15 cellular contexts compared by ENCODE assay signal in the genomic region with DNA sequence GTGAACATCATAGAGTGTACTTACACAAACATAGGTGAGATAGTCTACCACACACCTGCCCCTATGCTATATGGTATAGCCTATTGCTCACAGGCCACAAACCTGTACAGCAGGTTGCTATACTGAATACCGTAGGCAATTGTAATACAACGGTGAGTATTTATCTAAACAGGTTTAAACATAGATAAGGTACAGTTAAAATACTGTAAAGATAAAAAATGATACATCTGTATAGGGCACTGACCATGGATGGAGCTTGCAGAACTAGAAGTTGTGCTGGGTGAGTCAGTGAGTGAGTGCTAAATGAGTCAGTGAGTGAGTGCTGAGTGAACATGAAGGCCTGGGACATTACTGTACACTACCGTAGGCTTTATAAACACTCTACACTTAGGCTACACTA.
A peak's percentile ranks its signal among the peaks of the same experiment; 100 is the strongest.
DNase-seq lines count a peak whose midpoint lies in the region; ATAC-seq and TF ChIP-seq lines count a peak whose summit lies in the region.
"Had no signal": no experiment of that assay in that cellular context is flagged by ENCODE, and none has a peak within 500 bp of the region (broad histone marks: within the 10 kb centered on the region; RNA-seq: fewer than 3 reads in every experiment).

No MANE protein-coding gene starts in this region.

- peaks cover 5% of the 10 kb centered on the region for H3K4me1 Mint-ChIP-seq in activated T-cell treated with anti-CD3 and anti-CD28 coated beads, Interleukin-2, amount 50 U/mL, for 72 hours (ENCODE audit: low read depth)
- H3K4me1 Mint-ChIP-seq: central memory CD8-positive, alpha-beta T cell had no signal

- POLR2A ChIA-PET in GM10248 (lab: Yijun Ruan, JAX), result no interaction called here

- TF ChIP-seq CTCF in astrocyte of the spinal cord (IDR thresholded peaks at IDR 0.05; ENCODE audit: low read depth, low read length), result no peak
- no peak for TF ChIP-seq CTCF in foreskin fibroblast (IDR thresholded peaks at IDR 0.05; ENCODE audit: low read depth, low read length)
- TF ChIP-seq CTCF in GM10248 (IDR thresholded peaks at IDR 0.05; ENCODE audit: control extremely low read depth, extremely low read depth, low read depth, missing control alignments), result no peak

- ATAC-seq in activated T-cell treated with anti-CD3 and anti-CD28 coated beads, Interleukin-2, amount 50 U/mL, for 72 hours (replicated peaks in 1 of 2), result peak; percentile 71 to 77

- H3K4me3 ChIP-seq in astrocyte of the spinal cord (ENCODE audit: low read depth, low read length), result no peak overlapping the region
- H3K4me3 ChIP-seq in foreskin fibroblast (ENCODE audit: low read depth in 1 of 2, low read length in 2 of 2), result no peak overlapping the region
- H3K4me3 ChIP-seq: Peyer's patch had no signal

- CTCF ChIA-PET in GM10248 (lab: Yijun Ruan, JAX), result interaction anchor here (1.4 kb wide), 1 partner anchor 10 kb away, joined by 5 read pairs; no protein-coding TSS in a partner anchor

- peaks cover 8% of the 10 kb centered on the region for H3K27me3 Mint-ChIP-seq in activated T-cell treated with anti-CD3 and anti-CD28 coated beads, Interleukin-2, amount 50 U/mL, for 72 hours (ENCODE audit: low read depth)

- in situ Hi-C loops in astrocyte of the spinal cord (cut with HindIII; ENCODE audit: low sequenced_read_pairs), result no loop called here

- no peak for DNase-seq in activated T-cell treated with anti-CD3 and anti-CD28 coated beads, Interleukin-2, amount 50 U/mL, for 72 hours
- no peak for DNase-seq in activated T-cell treated with anti-CD3 and anti-CD28 coated beads for 4 hours
- peak; percentile 70 for DNase-seq in astrocyte of the spinal cord (ENCODE audit: low read depth, low spot score)
- peak; percentile 91 to 93 for DNase-seq in foreskin fibroblast
- DNase-seq in GM10248 (ENCODE audit: extremely low spot score), result no peak
- no peak for DNase-seq in GOT3 (lab: John Stamatoyannopoulos, UW)
- DNase-seq in RPMI8226, result no peak
- DNase-seq in NCI-H82 treated with DMSO at 0.1 percent for 48 hours (lab: John Stamatoyannopoulos, UW; ENCODE audit: unreplicated experiment), result no peak
- DNase-seq: activated CD4-positive, alpha-beta T cell treated with anti-CD3 and anti-CD28 coated beads, Interleukin-2, amount 50 U/mL, for 4 hours; activated gamma-delta T cell; midbrain; NCI-H1436 treated with DMSO at 0.1 percent for 48 hours; NCI-H510A treated with DMSO at 0.1 percent for 48 hours had no signal

- H3K36me3 Mint-ChIP-seq in activated T-cell treated with anti-CD3 and anti-CD28 coated beads, Interleukin-2, amount 50 U/mL, for 72 hours (ENCODE audit: insufficient read depth in 2 of 2), result peaks cover 0 to 2% of the 10 kb centered on the region in 2 donors

- no peak overlapping the region for H3K27ac Mint-ChIP-seq in activated T-cell treated with anti-CD3 and anti-CD28 coated beads, Interleukin-2, amount 50 U/mL, for 72 hours

- H3K4me3 Mint-ChIP-seq in activated T-cell treated with anti-CD3 and anti-CD28 coated beads, Interleukin-2, amount 50 U/mL, for 72 hours, result no peak overlapping the region
- H3K4me3 Mint-ChIP-seq: central memory CD8-positive, alpha-beta T cell had no signal

- H3K9me3 Mint-ChIP-seq in activated T-cell treated with anti-CD3 and anti-CD28 coated beads, Interleukin-2, amount 50 U/mL, for 72 hours, result peaks cover 0 to 8% of the 10 kb centered on the region in 2 donors
- H3K9me3 Mint-ChIP-seq: central memory CD8-positive, alpha-beta T cell had no signal

Comparison
In these comparisons a context has a peak if more than half of its experiments do, and no peak if none do; other contexts are left out.
1. DNase-seq: peak in astrocyte of the spinal cord (single experiment) and foreskin fibroblast (2 of 2); none in activated T-cell treated with anti-CD3 and anti-CD28 coated beads, Interleukin-2, amount 50 U/mL, for 72 hours (0 of 2), activated T-cell treated with anti-CD3 and anti-CD28 coated beads for 4 hours (single experiment), GM10248 (single experiment), GOT3 (single experiment), RPMI8226 (single experiment) and NCI-H82 treated with DMSO at 0.1 percent for 48 hours (single experiment).